20 cellular contexts compared by ENCODE assay signal in genomic region chr17:79534851-79535727, GRCh38.
"Had no signal": no experiment of that assay in that cellular context is flagged by ENCODE, and none has a peak within 500 bp of the region (broad histone marks: within the 10 kb centered on the region; RNA-seq: fewer than 3 reads in every experiment).

No MANE protein-coding gene starts in this region.

- H3K9me3 Mint-ChIP-seq: neural crest cell; stimulated activated naive B cell treated with anti-CD40 and anti-IgM and Interleukin-4, amounts not matched to agents 10 μg/mL and 1 μg/mL and 100 μg/mL, for 72 hours; stimulated activated naive CD8-positive, alpha-beta T cell treated with anti-CD3 and anti-CD28 coated beads, Interleukin-15, amount 100 ng/mL, for 72 hours had no signal

- H3K36me3 Mint-ChIP-seq: naive thymus-derived CD4-positive, alpha-beta T cell; stimulated activated naive B cell treated with anti-CD40 and anti-IgM and Interleukin-4, amounts not matched to agents 10 μg/mL and 1 μg/mL and 100 μg/mL, for 72 hours had no signal

- H3K36me3 ChIP-seq: tibial nerve, upper lobe of right lung had no signal

- H3K27me3 ChIP-seq: hepatocyte, testis, upper lobe of right lung had no signal

- H3K4me2 ChIP-seq: hepatocyte had no signal

- H3K4me1 ChIP-seq: parathyroid adenoma, psoas muscle, testis, tibial nerve, upper lobe of right lung had no signal

- H3K27ac ChIP-seq: coronary artery, hepatocyte, parathyroid adenoma, psoas muscle, testis, tibial nerve, upper lobe of right lung had no signal

- H3K9ac ChIP-seq: parathyroid adenoma had no signal

- H2AFZ ChIP-seq: hepatocyte, parathyroid adenoma had no signal

- H3K9me3 ChIP-seq: psoas muscle, testis, tibial nerve, upper lobe of right lung had no signal

- DNase-seq: effector CD4-positive, alpha-beta T cell; foreskin melanocyte; head of caudate nucleus; kidney glomerular epithelial cell; mammary epithelial cell; naive thymus-derived CD4-positive, alpha-beta T cell; occipital lobe; stimulated activated CD4-positive, alpha-beta T cell treated with anti-CD3 and anti-CD28 coated beads, Interleukin-2, amount 100 ng/mL, for 24 hours; stimulated activated CD4-positive, alpha-beta T cell treated with anti-CD3 and anti-CD28 coated beads, Interleukin-4, amount 100 ng/mL, for 4 hours; stimulated activated naive B cell treated with anti-CD40 and anti-IgM and Interleukin-4, amounts not matched to agents 10 μg/mL and 1 μg/mL and 100 μg/mL, for 72 hours; stimulated activated naive CD8-positive, alpha-beta T cell treated with anti-CD3 and anti-CD28 coated beads, Interleukin-15, amount 100 ng/mL, for 72 hours; testis; upper lobe of right lung had no signal

- H3K4me3 Mint-ChIP-seq: naive thymus-derived CD4-positive, alpha-beta T cell; neural crest cell; stimulated activated naive B cell treated with anti-CD40 and anti-IgM and Interleukin-4, amounts not matched to agents 10 μg/mL and 1 μg/mL and 100 μg/mL, for 72 hours; stimulated activated naive CD8-positive, alpha-beta T cell treated with anti-CD3 and anti-CD28 coated beads, Interleukin-15, amount 100 ng/mL, for 72 hours had no signal

- H3K27ac Mint-ChIP-seq: naive thymus-derived CD4-positive, alpha-beta T cell; stimulated activated naive B cell treated with anti-CD40 and anti-IgM and Interleukin-4, amounts not matched to agents 10 μg/mL and 1 μg/mL and 100 μg/mL, for 72 hours had no signal

- H3K4me1 Mint-ChIP-seq: naive thymus-derived CD4-positive, alpha-beta T cell; stimulated activated naive B cell treated with anti-CD40 and anti-IgM and Interleukin-4, amounts not matched to agents 10 μg/mL and 1 μg/mL and 100 μg/mL, for 72 hours; stimulated activated naive CD8-positive, alpha-beta T cell treated with anti-CD3 and anti-CD28 coated beads, Interleukin-15, amount 100 ng/mL, for 72 hours had no signal

- H3K4me3 ChIP-seq: coronary artery, hepatocyte, psoas muscle, testis, tibial nerve, upper lobe of right lung had no signal

- ATAC-seq: naive thymus-derived CD4-positive, alpha-beta T cell; psoas muscle; sciatic nerve; stimulated activated naive B cell treated with anti-CD40 and anti-IgM and Interleukin-4, amounts not matched to agents 10 μg/mL and 1 μg/mL and 100 μg/mL, for 72 hours; stimulated activated naive CD8-positive, alpha-beta T cell treated with anti-CD3 and anti-CD28 coated beads, Interleukin-15, amount 100 ng/mL, for 72 hours; upper lobe of right lung had no signal
